8 cellular contexts compared by ENCODE assay signal in genomic region chr19:45164577-45165335, GRCh38. TPM values are rescaled to one million over a fixed set of nuclear protein-coding genes. Genes with fewer than 3 reads are reported as not detected.
DNase-seq lines count a peak whose midpoint lies in the region; ATAC-seq and TF ChIP-seq lines count a peak whose summit lies in the region.

No MANE protein-coding gene starts in this region.

- TF ChIP-seq CTCF in HL-60 (IDR thresholded peaks at IDR 0.05; ENCODE audit: insufficient read depth, low read length) (no peak), fibroblast of pulmonary artery (IDR thresholded peaks at IDR 0.05; ENCODE audit: low read length, missing control alignments) (peak; percentile 2), A673 (conservative IDR thresholded peaks at IDR 0.05; ENCODE audit: low read depth, low read length) (no peak)

- BruUV-seq in A673 (replicated peaks; lab: Mats Ljungman, UMichigan), result no TSS peak

- H3K4me3 ChIP-seq in BLaER1 (peak overlapping the region; percentile 39), HL-60 (replicated peaks; ENCODE audit: insufficient read depth, low read length) (no peak overlapping the region), fibroblast of pulmonary artery (replicated peaks; ENCODE audit: low read depth, low read length) (no peak overlapping the region), skeletal muscle cell (ENCODE audit: low read depth, low read length) (no peak overlapping the region), A673 (ENCODE audit: low read depth, low read length, poor library complexity, severe bottlenecking) (no peak overlapping the region)

- CTCF ChIA-PET in activated CD4-positive, alpha-beta T cell treated with anti-CD3 and anti-CD28 coated beads, Interleukin-2, amount 10 ng/mL, durations not matched to agents 7 days and 5 days (lab: Charles Lee), result interaction anchor here (1.1 to 1.8 kb wide), 3 partner anchors 12 to 15 kb away, joined by 3 to 6 read pairs (median 3); partner anchors contain the start of genes BLOC1S3 and TRAPPC6A
- CTCF ChIA-PET in A673 (lab: Charles Lee), result no interaction called here

- ATAC-seq in GM19351 (IDR thresholded peaks at IDR 0.05; ENCODE audit: unreplicated experiment), result peak; percentile 65

- DNase-seq in HL-60 (ENCODE audit: low read depth in 1 of 2, low spot score in 1 of 2) (peak; percentile 74 to 86), fibroblast of pulmonary artery (ENCODE audit: low read depth) (peak; percentile 81), skeletal muscle cell (ENCODE audit: low read depth) (peak; percentile 58), substantia nigra (lab: John Stamatoyannopoulos, UW) (no peak), A673 (ENCODE audit: low spot score) (no peak)
- peak; percentile 46 for DNase-seq in activated CD4-positive, alpha-beta T cell treated with anti-CD3 and anti-CD28 coated beads, Interleukin-2, amount 10 ng/mL, durations not matched to agents 7 days and 5 days

- peaks cover 10% of the 10 kb centered on the region; the same call in 1 of the 2 replicates for H3K36me3 ChIP-seq in BLaER1
- H3K36me3 ChIP-seq in A673 (ENCODE audit: insufficient read depth, low read length, poor library complexity, severe bottlenecking), result no peaks in the 10 kb centered on the region

- H3K36me3 Mint-ChIP-seq in activated CD4-positive, alpha-beta T cell treated with anti-CD3 and anti-CD28 coated beads, Interleukin-2, amount 10 ng/mL, durations not matched to agents 7 days and 5 days (ENCODE audit: low read depth), result no peaks in the 10 kb centered on the region

- POLR2A ChIA-PET in activated CD4-positive, alpha-beta T cell treated with anti-CD3 and anti-CD28 coated beads, Interleukin-2, amount 10 ng/mL, durations not matched to agents 7 days and 5 days (lab: Charles Lee), result no interaction called here
- POLR2A ChIA-PET in A673 (lab: Charles Lee; ENCODE audit: low non-redundant PET), result no interaction called here

- H3K9ac ChIP-seq in BLaER1, result peak overlapping the region; percentile 51; the same call in 1 of the 2 replicates

- H3K27me3 ChIP-seq in BLaER1 (no peaks in the 10 kb centered on the region), HL-60 (ENCODE audit: insufficient read depth, poor library complexity, severe bottlenecking) (peaks cover 9% of the 10 kb centered on the region), A673 (replicated peaks; ENCODE audit: insufficient read depth, low read depth, low read length, poor library complexity) (no peaks in the 10 kb centered on the region)

- H3K4me3 Mint-ChIP-seq in activated CD4-positive, alpha-beta T cell treated with anti-CD3 and anti-CD28 coated beads, Interleukin-2, amount 10 ng/mL, durations not matched to agents 7 days and 5 days, result no peak overlapping the region

- H3K4me1 ChIP-seq in BLaER1, result peaks cover 69% of the 10 kb centered on the region
- H3K4me1 ChIP-seq in A673 (ENCODE audit: insufficient read depth, low read length, poor library complexity, severe bottlenecking), result no peaks in the 10 kb centered on the region

- H3K27ac ChIP-seq in BLaER1 (peak overlapping the region; percentile 74), HL-60 (replicated peaks) (no peak overlapping the region), substantia nigra (ENCODE audit: low read depth, low read length, poor library complexity, severe bottlenecking) (no peak overlapping the region), A673 (ENCODE audit: low read depth, low read length, poor library complexity, severe bottlenecking) (no peak overlapping the region)

- intact Hi-C loops in A673 (cut with micrococcal nuclease; ENCODE audit: unreplicated experiment), result no loop called here

- no peaks in the 10 kb centered on the region for H4K20me1 ChIP-seq in BLaER1

- H3K9me3 ChIP-seq in BLaER1, result no peaks in the 10 kb centered on the region
- H3K9me3 ChIP-seq in A673 (ENCODE audit: low read depth, low read length, poor library complexity, severe bottlenecking), result no peaks in the 10 kb centered on the region

- H3K27ac Mint-ChIP-seq in activated CD4-positive, alpha-beta T cell treated with anti-CD3 and anti-CD28 coated beads, Interleukin-2, amount 10 ng/mL, durations not matched to agents 7 days and 5 days, result peak overlapping the region; percentile 60

- H3K9me3 Mint-ChIP-seq in activated CD4-positive, alpha-beta T cell treated with anti-CD3 and anti-CD28 coated beads, Interleukin-2, amount 10 ng/mL, durations not matched to agents 7 days and 5 days, result no peaks in the 10 kb centered on the region

- H3K27me3 Mint-ChIP-seq in activated CD4-positive, alpha-beta T cell treated with anti-CD3 and anti-CD28 coated beads, Interleukin-2, amount 10 ng/mL, durations not matched to agents 7 days and 5 days, result no peaks in the 10 kb centered on the region

- peaks cover 28% of the 10 kb centered on the region for H3K4me1 Mint-ChIP-seq in activated CD4-positive, alpha-beta T cell treated with anti-CD3 and anti-CD28 coated beads, Interleukin-2, amount 10 ng/mL, durations not matched to agents 7 days and 5 days

- peak overlapping the region; percentile 84 for H3K4me2 ChIP-seq in BLaER1

RNA-seq across cellular contexts. Expression of gene NKPD1, which starts 4.0 kb away (rescaled TPM):
- total RNA-seq in activated CD4-positive, alpha-beta T cell treated with anti-CD3 and anti-CD28 coated beads, Interleukin-2, amount 10 ng/mL, durations not matched to agents 7 days and 5 days, result under 1 TPM in 1 of 2 experiments, not detected in 1; 0.17 TPM
- total RNA-seq in A673 (2021), result 0.30 and 0.37 TPM in 2 replicates

RNA-seq across cellular contexts. Expression of gene TRAPPC6A, which starts 13.3 kb away (rescaled TPM):
- total RNA-seq in activated CD4-positive, alpha-beta T cell treated with anti-CD3 and anti-CD28 coated beads, Interleukin-2, amount 10 ng/mL, durations not matched to agents 7 days and 5 days, result 10 to 100 TPM; 55.1 to 64.2 TPM
- total RNA-seq in A673 (2021), result 5.8 and 8.8 TPM in 2 replicates

RNA-seq across cellular contexts. Expression of gene BLOC1S3, which starts 13.8 kb away (rescaled TPM):
- total RNA-seq in activated CD4-positive, alpha-beta T cell treated with anti-CD3 and anti-CD28 coated beads, Interleukin-2, amount 10 ng/mL, durations not matched to agents 7 days and 5 days, result 10 to 100 TPM; 15.3 to 19.7 TPM
- total RNA-seq in A673 (2021), result 8.7 and 9.1 TPM in 2 replicates

Comparison
In these comparisons a context has a peak if more than half of its experiments do, and no peak if none do; other contexts are left out.
1. DNase-seq: peak in HL-60 (2 of 2), activated CD4-positive, alpha-beta T cell treated with anti-CD3 and anti-CD28 coated beads, Interleukin-2, amount 10 ng/mL, durations not matched to agents 7 days and 5 days (single experiment), fibroblast of pulmonary artery (single experiment) and skeletal muscle cell (single experiment); none in substantia nigra (0 of 49) and A673 (single experiment).